In genomic region chr1:212635141-212635601, GRCh38 we compare ENCODE assay signal across 10 cellular contexts. TPM values are rescaled to one million over a fixed set of nuclear protein-coding genes. Genes with fewer than 3 reads are reported as not detected.
A peak's percentile ranks its signal among the peaks of the same experiment; 100 is the strongest.
DNase-seq lines count a peak whose midpoint lies in the region; ATAC-seq and TF ChIP-seq lines count a peak whose summit lies in the region.
"Had no signal": no experiment of that assay in that cellular context is flagged by ENCODE, and none has a peak within 500 bp of the region (broad histone marks: within the 10 kb centered on the region; RNA-seq: fewer than 3 reads in every experiment).

No MANE protein-coding gene starts in this region.

- H3K9me3 ChIP-seq in endodermal cell (ENCODE audit: control insufficient read depth, low read length) (peaks cover 24% of the 10 kb centered on the region), smooth muscle cell (replicated peaks; ENCODE audit: low read depth) (no peaks in the 10 kb centered on the region)
- H3K9me3 ChIP-seq: thoracic aorta had no signal

- peak overlapping the region; percentile 64 for H3K4me2 ChIP-seq in smooth muscle cell

- no peak for TF ChIP-seq CTCF in NB4 (IDR thresholded peaks at IDR 0.05; ENCODE audit: low read depth, low read length)
- TF ChIP-seq CTCF in endodermal cell (conservative IDR thresholded peaks at IDR 0.05) = no peak
- no peak for TF ChIP-seq CTCF in smooth muscle cell (IDR thresholded peaks at IDR 0.05; ENCODE audit: borderline replicate concordance, insufficient read depth, poor library complexity, severe bottlenecking)

- no peak overlapping the region for H3K27ac Mint-ChIP-seq in endodermal cell
- H3K27ac Mint-ChIP-seq: nephron progenitor cell had no signal

- TF ChIP-seq POLR2A in NB4 (IDR thresholded peaks at IDR 0.05; ENCODE audit: extremely low read depth, insufficient read length) = no peak

- peaks cover 20% of the 10 kb centered on the region for H3K27me3 ChIP-seq in endodermal cell (ENCODE audit: control insufficient read depth, insufficient read depth, low read length, poor library complexity, severe bottlenecking)
- H3K27me3 ChIP-seq in smooth muscle cell (ENCODE audit: low read depth) = no peaks in the 10 kb centered on the region

- H3K27me3 Mint-ChIP-seq in endodermal cell (ENCODE audit: insufficient read depth) = peaks cover 26% of the 10 kb centered on the region

- peak; percentile 7 for DNase-seq in NOMO-1 treated with DMSO at 0.1 percent for 48 hours (lab: John Stamatoyannopoulos, UW; ENCODE audit: unreplicated experiment)
- DNase-seq in NOMO-1 treated with dmso at 0.1 percent for 144 hours (lab: John Stamatoyannopoulos, UW; ENCODE audit: unreplicated experiment) = no peak
- peak; percentile 12 for DNase-seq in NB4 (ENCODE audit: low read depth)
- DNase-seq in endodermal cell = no peak
- DNase-seq in smooth muscle cell (lab: John Stamatoyannopoulos, UW; ENCODE audit: unreplicated experiment) = no peak
- DNase-seq in stimulated activated CD4-positive, alpha-beta T cell treated with anti-CD3 and anti-CD28 coated beads, Interleukin-15, amount 100 ng/mL, for 24 hours = no peak
- DNase-seq in activated T-cell treated with anti-CD3 and anti-CD28 coated beads for 4 hours = no peak
- DNase-seq: nephron progenitor cell had no signal

- H3K36me3 ChIP-seq in endodermal cell (ENCODE audit: control insufficient read depth, insufficient read depth, low read length) (no peaks in the 10 kb centered on the region), smooth muscle cell (ENCODE audit: low read depth) (no peaks in the 10 kb centered on the region)
- H3K36me3 ChIP-seq: thoracic aorta had no signal

- no peak overlapping the region for H2AFZ ChIP-seq in smooth muscle cell (ENCODE audit: low read depth)

- H3K9ac ChIP-seq in endodermal cell (ENCODE audit: extremely low read depth, low read length, poor library complexity, severe bottlenecking) = no peak overlapping the region
- H3K9ac ChIP-seq in smooth muscle cell (ENCODE audit: low read depth) = no peak overlapping the region

- no peak for ATAC-seq in GM21381 (IDR thresholded peaks at IDR 0.05; ENCODE audit: unreplicated experiment)

- H3K4me1 Mint-ChIP-seq in endodermal cell = peaks cover 20% of the 10 kb centered on the region
- H3K4me1 Mint-ChIP-seq: nephron progenitor cell had no signal

- no peak overlapping the region for H3K4me3 Mint-ChIP-seq in endodermal cell
- H3K4me3 Mint-ChIP-seq: nephron progenitor cell had no signal

- H3K79me2 ChIP-seq in smooth muscle cell (ENCODE audit: low read depth) = no peaks in the 10 kb centered on the region

- H3K4me1 ChIP-seq in endodermal cell (ENCODE audit: control insufficient read depth, insufficient read depth, low read length) = peaks cover 13% of the 10 kb centered on the region
- peaks cover 15% of the 10 kb centered on the region for H3K4me1 ChIP-seq in smooth muscle cell (ENCODE audit: low read depth)

- peaks cover 9% of the 10 kb centered on the region for H3F3A ChIP-seq in smooth muscle cell (ENCODE audit: low read depth)

- no peaks in the 10 kb centered on the region for H3K36me3 Mint-ChIP-seq in endodermal cell (ENCODE audit: low read depth)

- H3K27ac ChIP-seq in endodermal cell (ENCODE audit: low read depth, low read length) (no peak overlapping the region), smooth muscle cell (ENCODE audit: low read depth) (peak overlapping the region; percentile 77)

- H3K9me3 Mint-ChIP-seq in endodermal cell = peaks cover 23% of the 10 kb centered on the region

- H3K4me3 ChIP-seq in NB4 (ENCODE audit: low read depth, low read length) (no peak overlapping the region), endodermal cell (ENCODE audit: low read length) (peak overlapping the region; percentile 13), smooth muscle cell (no peak overlapping the region)
- H3K4me3 ChIP-seq: thoracic aorta had no signal

- H4K20me1 ChIP-seq in smooth muscle cell (ENCODE audit: low read depth) = no peaks in the 10 kb centered on the region

RNA-seq across cellular contexts. Expression of gene ATF3, which starts 26.6 kb away (rescaled TPM):
- 10 to 100 TPM; 12.6 to 24.0 TPM for total RNA-seq in endodermal cell
- 26.0 TPM for polyA plus RNA-seq in endodermal cell (2013, experiment 1 of 2)
- 20.3 TPM for polyA plus RNA-seq in endodermal cell (2013, experiment 2 of 2)
- 229 and 231 TPM in 2 replicates for total RNA-seq in smooth muscle cell
- polyA plus RNA-seq in smooth muscle cell = 152 and 268 TPM in 2 replicates

Comparison
In these comparisons a context has a peak if more than half of its experiments do, and no peak if none do; other contexts are left out.
1. DNase-seq: peak in NOMO-1 treated with DMSO at 0.1 percent for 48 hours (single experiment) and NB4 (single experiment); none in NOMO-1 treated with dmso at 0.1 percent for 144 hours (single experiment), endodermal cell (single experiment), smooth muscle cell (single experiment), stimulated activated CD4-positive, alpha-beta T cell treated with anti-CD3 and anti-CD28 coated beads, Interleukin-15, amount 100 ng/mL, for 24 hours (single experiment) and activated T-cell treated with anti-CD3 and anti-CD28 coated beads for 4 hours (single experiment).